Comparison of ENCODE assay signal across 1 cellular context in the genomic region with DNA sequence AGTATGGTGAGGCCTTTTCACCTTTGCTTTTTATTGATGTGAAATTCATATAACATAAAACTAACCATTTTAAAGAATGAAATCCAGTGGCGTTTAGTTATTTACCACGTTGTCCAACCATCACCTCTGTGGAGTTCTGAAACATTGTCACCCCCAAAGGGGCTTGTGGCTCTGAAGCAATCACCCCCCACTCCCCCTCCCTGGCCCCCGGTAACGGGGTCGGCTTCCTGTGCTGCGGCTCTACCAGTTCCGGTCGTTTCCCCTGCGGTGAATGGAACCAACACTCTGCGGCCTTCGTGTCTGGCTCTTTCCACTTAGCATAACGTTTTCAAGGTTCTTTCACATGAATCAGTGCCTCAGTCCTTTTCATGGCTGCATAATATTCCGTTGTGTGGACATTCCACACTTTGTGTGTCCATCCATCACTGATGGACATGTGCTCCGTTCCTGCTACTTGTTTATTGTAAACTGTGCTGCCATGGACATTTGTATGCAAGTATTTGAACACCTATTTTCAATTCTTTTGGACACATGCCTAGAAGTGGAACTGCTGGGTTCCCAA.
TF ChIP-seq lines count a peak whose summit lies in the region.

No MANE protein-coding gene starts in this region.

TF ChIP-seq in H1, 55 proteins besides CTCF, POLR2A, EP300 and RAD21:
- TF ChIP-seq RBBP5 (IDR thresholded peaks at IDR 0.05; ENCODE audit: borderline replicate concordance, low read depth, low read length) (no peak), EZH2 (IDR thresholded peaks at IDR 0.05; ENCODE audit: low read depth, low read length, severe bottlenecking) (no peak), SRF (IDR thresholded peaks at IDR 0.05; ENCODE audit: low read depth, low read length) (no peak), CEBPB (IDR thresholded peaks at IDR 0.05; ENCODE audit: low read depth, low read length) (no peak), SIRT6 (IDR thresholded peaks at IDR 0.05; ENCODE audit: low read length) (no peak)
